1 cellular context compared by ENCODE assay signal in genomic region chr3:13262493-13263211, GRCh38.
TF ChIP-seq lines count a peak whose summit lies in the region.

No MANE protein-coding gene starts in this region.

TF ChIP-seq in HepG2, 621 proteins besides CTCF, POLR2A, EP300 and RAD21 (continued from another document and continues in another):
- TF ChIP-seq ZNF800 (CRISPR knock-in tag; IDR thresholded peaks at IDR 0.05) (peak; percentile 67; the same call in 1 of the 2 replicates), EEA1 (CRISPR knock-in tag; IDR thresholded peaks at IDR 0.05; ENCODE audit: borderline replicate concordance) (no peak), ZNF776 (CRISPR knock-in tag; IDR thresholded peaks at IDR 0.05) (0 out of 2 replicates have a peak, but pooled peaks have one; percentile 24), LBX2 (CRISPR knock-in tag; IDR thresholded peaks at IDR 0.05; ENCODE audit: borderline replicate concordance) (no peak), NR2C2 (CRISPR knock-in tag; IDR thresholded peaks at IDR 0.05; ENCODE audit: borderline replicate concordance) (peak; percentile 81), NAIF1 (CRISPR knock-in tag; IDR thresholded peaks at IDR 0.05; ENCODE audit: borderline replicate concordance) (peak; percentile 48; the same call in 1 of the 2 replicates), PCBP1 (IDR thresholded peaks at IDR 0.05; ENCODE audit: borderline replicate concordance, low read depth, low read length) (0 out of 2 replicates have a peak, but pooled peaks have one; percentile 22), JDP2 (CRISPR knock-in tag; IDR thresholded peaks at IDR 0.05; ENCODE audit: borderline replicate concordance) (no peak), MIXL1 (CRISPR knock-in tag; IDR thresholded peaks at IDR 0.05) (peak; percentile 88), ZNF75D (CRISPR knock-in tag; IDR thresholded peaks at IDR 0.05; ENCODE audit: borderline replicate concordance) (no peak), GABPB1 (CRISPR knock-in tag; IDR thresholded peaks at IDR 0.05) (peak; percentile 85), ZNF839 (CRISPR knock-in tag; IDR thresholded peaks at IDR 0.05; ENCODE audit: borderline replicate concordance) (no peak), AKNA (CRISPR knock-in tag; IDR thresholded peaks at IDR 0.05; ENCODE audit: borderline replicate concordance) (no peak), PHF5A (CRISPR knock-in tag; IDR thresholded peaks at IDR 0.05; ENCODE audit: low read depth, unreplicated experiment) (peak; percentile 96), ATM (IDR thresholded peaks at IDR 0.05; ENCODE audit: borderline replicate concordance) (peak; percentile 19; the same call in 1 of the 2 replicates), TP53 (CRISPR knock-in tag; conservative IDR thresholded peaks at IDR 0.05) (no peak), YEATS4 (CRISPR knock-in tag; IDR thresholded peaks at IDR 0.05; ENCODE audit: borderline replicate concordance) (peak; percentile 81; the same call in 1 of the 2 replicates), ZNF446 (CRISPR knock-in tag; IDR thresholded peaks at IDR 0.05) (peak; percentile 72; the same call in 1 of the 2 replicates), ZNF318 (CRISPR knock-in tag; IDR thresholded peaks at IDR 0.05) (peak; percentile 78; the same call in 1 of the 2 replicates), ZNF639 (CRISPR knock-in tag; conservative IDR thresholded peaks at IDR 0.05) (peak; percentile 87), GATA4 (IDR thresholded peaks at IDR 0.05; ENCODE audit: borderline replicate concordance, low read depth) (no peak), DMAP1 (CRISPR knock-in tag; IDR thresholded peaks at IDR 0.05) (peak; percentile 91), ELF1 (CRISPR knock-in tag; IDR thresholded peaks at IDR 0.05) (peak; percentile 91), ZNF136 (CRISPR knock-in tag; IDR thresholded peaks at IDR 0.05; ENCODE audit: low read depth) (no peak), KMT2B (CRISPR knock-in tag; IDR thresholded peaks at IDR 0.05) (peak; percentile 60; the same call in 1 of the 2 replicates), NR2F6 (IDR thresholded peaks at IDR 0.05) (peak; percentile 83), NR2F6 (CRISPR knock-in tag; IDR thresholded peaks at IDR 0.05) (peak; percentile 91), ATF5 (CRISPR knock-in tag; IDR thresholded peaks at IDR 0.05; ENCODE audit: low read depth) (peak; percentile 85; the same call in 1 of the 2 replicates), PLRG1 (conservative IDR thresholded peaks at IDR 0.05) (no peak), ZNF431 (CRISPR knock-in tag; IDR thresholded peaks at IDR 0.05; ENCODE audit: borderline replicate concordance, low read depth) (peak; percentile 81), E2F5 (CRISPR knock-in tag; conservative IDR thresholded peaks at IDR 0.05) (0 out of 2 replicates have a peak, but pooled peaks have one; percentile 22), POLR2AphosphoS2 (IDR thresholded peaks at IDR 0.05; ENCODE audit: low read depth, low read length) (no peak), MBNL3 (CRISPR knock-in tag; conservative IDR thresholded peaks at IDR 0.05) (no peak; the same call in 1 of the 2 replicates), IKZF4 (CRISPR knock-in tag; IDR thresholded peaks at IDR 0.05; ENCODE audit: borderline replicate concordance, low read depth, not compliant biosample characterization) (no peak), ZNF34 (CRISPR knock-in tag; IDR thresholded peaks at IDR 0.05; ENCODE audit: borderline replicate concordance) (peak; percentile 92; the same call in 1 of the 2 replicates)
